ENCODE assay signal across 14 cellular contexts in genomic region chr20:42484335-42484734, GRCh38.
DNase-seq lines count a peak whose midpoint lies in the region; ATAC-seq and TF ChIP-seq lines count a peak whose summit lies in the region.
"Had no signal": no experiment of that assay in that cellular context is flagged by ENCODE, and none has a peak within 500 bp of the region (broad histone marks: within the 10 kb centered on the region; RNA-seq: fewer than 3 reads in every experiment).

No MANE protein-coding gene starts in this region.

- TF ChIP-seq CTCF in CD14-positive monocyte (IDR thresholded peaks at IDR 0.05) (no peak), adrenal gland (IDR thresholded peaks at IDR 0.05) (no peak)

- no peaks in the 10 kb centered on the region for H3K27me3 ChIP-seq in adrenal gland
- H3K27me3 ChIP-seq: cardiac muscle cell, transverse colon had no signal

- peak overlapping the region in 1 of 5 donors; percentile 60 for H3K27ac ChIP-seq in adrenal gland
- H3K27ac ChIP-seq: cardiac muscle cell had no signal

- DNase-seq in CD14-positive monocyte (ENCODE audit: low spot score) = no peak
- DNase-seq in adrenal gland = peak in 5 of 7 donors; percentile 10 to 57 (median 22)
- no peak for DNase-seq in left ventricle myocardium superior
- peak; percentile 6 for DNase-seq in putamen (ENCODE audit: low spot score)
- no peak for DNase-seq in activated CD4-positive, alpha-beta T cell treated with anti-CD3 and anti-CD28 coated beads for 1 hour
- DNase-seq in HUDEP-2 (lab: John Stamatoyannopoulos, UW; ENCODE audit: unreplicated experiment in 76 of 76) = no peak
- DNase-seq: activated CD4-positive, CD25-positive, alpha-beta regulatory T cell treated with anti-CD3 and anti-CD28 coated beads, Interleukin-2, amount 50 U/mL, for 72 hours; activated naive CD4-positive, alpha-beta T cell treated with anti-CD3 and anti-CD28 coated beads, Interleukin-2, amount 10 ng/mL, durations not matched to agents 7 days and 5 days; NCI-H2081 had no signal

- intact Hi-C loops in CD14-positive monocyte (cut with micrococcal nuclease) = no loop called here
- intact Hi-C loops in adrenal gland (cut with DNase I) = no loop called here
- intact Hi-C loops in left ventricle myocardium superior (cut with micrococcal nuclease) = no loop called here

- H3K9me3 ChIP-seq in adrenal gland (replicated peaks in 1 of 3) = no peaks in the 10 kb centered on the region
- H3K9me3 ChIP-seq: transverse colon had no signal

- H3K4me3 Mint-ChIP-seq in CD14-positive monocyte = peak overlapping the region in 1 of 2 donors; percentile 91
- H3K4me3 Mint-ChIP-seq: activated naive CD4-positive, alpha-beta T cell treated with anti-CD3 and anti-CD28 coated beads, Interleukin-2, amount 10 ng/mL, durations not matched to agents 7 days and 5 days; endodermal cell had no signal

- H3K36me3 ChIP-seq in adrenal gland (replicated peaks in 1 of 2) = no peaks in the 10 kb centered on the region
- H3K36me3 ChIP-seq: cardiac muscle cell, transverse colon had no signal

- H3K9me3 Mint-ChIP-seq in CD14-positive monocyte = peaks cover 0 to 9% (median 0%) of the 10 kb centered on the region in 7 donors
- H3K9me3 Mint-ChIP-seq: endodermal cell had no signal

- no peak for TF ChIP-seq POLR2A in adrenal gland (IDR thresholded peaks at IDR 0.05)

- peaks cover 3 to 10% (median 4%) of the 10 kb centered on the region in 3 donors for H3K27me3 Mint-ChIP-seq in CD14-positive monocyte (ENCODE audit: low read depth in 3 of 3)
- H3K27me3 Mint-ChIP-seq: activated naive CD4-positive, alpha-beta T cell treated with anti-CD3 and anti-CD28 coated beads, Interleukin-2, amount 10 ng/mL, durations not matched to agents 7 days and 5 days had no signal

- no peak overlapping the region for H3K4me3 ChIP-seq in adrenal gland
- H3K4me3 ChIP-seq: cardiac muscle cell, transverse colon had no signal

- ATAC-seq in left ventricle myocardium superior = peak; percentile 98
- ATAC-seq in GM19328 (IDR thresholded peaks at IDR 0.05; ENCODE audit: unreplicated experiment) = no peak
- ATAC-seq in HG02884 (IDR thresholded peaks at IDR 0.05; ENCODE audit: unreplicated experiment) = no peak

- H3K4me1 Mint-ChIP-seq in CD14-positive monocyte = peaks cover 32% of the 10 kb centered on the region
- H3K4me1 Mint-ChIP-seq: activated naive CD4-positive, alpha-beta T cell treated with anti-CD3 and anti-CD28 coated beads, Interleukin-2, amount 10 ng/mL, durations not matched to agents 7 days and 5 days; endodermal cell had no signal

- 42 to 59% (median 49%) methylated on average over 3 of the region's 3 CpGs for WGBS in adrenal gland, 4 donors

- no peaks in the 10 kb centered on the region for H3K4me1 ChIP-seq in adrenal gland (replicated peaks in 1 of 2)
- H3K4me1 ChIP-seq: transverse colon had no signal

- H3K27ac Mint-ChIP-seq in CD14-positive monocyte = peak overlapping the region; percentile 63 to 97 (median 92)
- H3K27ac Mint-ChIP-seq: activated naive CD4-positive, alpha-beta T cell treated with anti-CD3 and anti-CD28 coated beads, Interleukin-2, amount 10 ng/mL, durations not matched to agents 7 days and 5 days; endodermal cell had no signal

- peaks cover 0 to 2% of the 10 kb centered on the region in 2 donors for H3K36me3 Mint-ChIP-seq in CD14-positive monocyte
- H3K36me3 Mint-ChIP-seq: activated naive CD4-positive, alpha-beta T cell treated with anti-CD3 and anti-CD28 coated beads, Interleukin-2, amount 10 ng/mL, durations not matched to agents 7 days and 5 days had no signal

Comparison
In these comparisons a context has a peak if more than half of its experiments do, and no peak if none do; other contexts are left out.
1. DNase-seq: peak in adrenal gland (5 of 7) and putamen (single experiment); none in CD14-positive monocyte (single experiment), left ventricle myocardium superior (single experiment), activated CD4-positive, alpha-beta T cell treated with anti-CD3 and anti-CD28 coated beads for 1 hour (single experiment) and HUDEP-2 (0 of 76).